ENCODE assay signal across 9 cellular contexts in the genomic region with DNA sequence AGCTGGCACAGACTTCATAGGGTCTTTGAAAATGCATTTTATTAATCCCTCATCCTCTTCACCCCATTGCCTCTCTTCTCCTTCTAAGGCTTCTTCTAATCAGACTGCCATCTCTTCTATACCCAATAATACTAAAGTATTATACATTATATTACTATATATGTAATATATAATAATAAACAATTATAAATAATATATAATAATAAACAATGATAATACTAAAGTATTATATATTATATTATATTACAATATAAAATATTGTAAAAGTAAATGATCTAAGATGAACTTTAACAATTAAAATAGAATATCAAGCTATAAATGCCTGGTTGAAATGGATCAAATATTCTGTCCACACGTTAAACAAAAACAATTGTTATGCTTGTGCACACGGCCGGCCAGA. TPM values are rescaled to one million over a fixed set of nuclear protein-coding genes. Genes with fewer than 3 reads are reported as not detected.
"Had no signal": no experiment of that assay in that cellular context is flagged by ENCODE, and none has a peak within 500 bp of the region (broad histone marks: within the 10 kb centered on the region; RNA-seq: fewer than 3 reads in every experiment).

No MANE protein-coding gene starts in this region.

- FAIRE-seq: H54, HepG2 had no signal

- DNase-seq: GM23248, GOT3, H9, HCEC 1CT, KBM-7 had no signal

- H3K27ac ChIP-seq: GM23248 had no signal

- ATAC-seq: HepG2 had no signal

- H3K4me1 Mint-ChIP-seq: H9, IgD-negative memory B cell had no signal

- H3K27ac Mint-ChIP-seq: H9, IgD-negative memory B cell had no signal

- H3K4me3 Mint-ChIP-seq: H9, IgD-negative memory B cell had no signal

RNA-seq across cellular contexts. Expression of a gene that starts 13.0 kb away (rescaled TPM):
- total RNA-seq: GM23248, H9, HepG2, HT1080 had no signal
- polyA plus RNA-seq: GM23248, HepG2, IgD-negative memory B cell had no signal

RNA-seq across cellular contexts. Expression of a gene that starts 20.5 kb away (rescaled TPM):
- total RNA-seq: GM23248, H9, HepG2, HT1080 had no signal
- polyA plus RNA-seq: GM23248, HepG2, IgD-negative memory B cell had no signal

RNA-seq across cellular contexts. Expression of a gene that starts 31.5 kb away (rescaled TPM):
- total RNA-seq: GM23248, H9, HepG2, HT1080 had no signal
- polyA plus RNA-seq: GM23248, HepG2, IgD-negative memory B cell had no signal

RNA-seq across cellular contexts. Expression of a gene that starts 48.5 kb away (rescaled TPM):
- total RNA-seq: GM23248, H9, HepG2, HT1080 had no signal
- polyA plus RNA-seq: GM23248, IgD-negative memory B cell had no signal
